Comparison of ENCODE assay signal across 14 cellular contexts in the genomic region with DNA sequence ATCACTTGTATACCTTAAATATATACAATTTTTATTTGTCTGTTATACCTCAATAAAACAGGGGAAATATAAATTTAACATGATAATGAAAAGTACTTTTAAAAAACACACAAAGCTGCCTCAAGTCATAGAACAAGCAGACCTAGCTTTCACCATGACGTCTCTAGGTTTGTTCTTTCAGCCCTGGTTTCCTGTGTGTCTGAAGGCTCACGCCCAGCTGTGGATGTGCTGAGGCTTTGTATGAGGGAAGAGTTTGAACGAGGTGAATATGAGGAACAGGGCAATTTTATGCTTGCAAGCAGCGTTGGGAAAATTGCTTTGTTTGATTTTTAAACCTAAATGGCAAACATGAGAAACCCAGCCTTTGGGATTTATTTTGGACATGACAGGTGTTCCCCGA. TPM values are rescaled to one million over a fixed set of nuclear protein-coding genes. Genes with fewer than 3 reads are reported as not detected.
DNase-seq lines count a peak whose midpoint lies in the region; ATAC-seq lines count a peak whose summit lies in the region.
"Had no signal": no experiment of that assay in that cellular context is flagged by ENCODE, and none has a peak within 500 bp of the region (broad histone marks: within the 10 kb centered on the region; RNA-seq: fewer than 3 reads in every experiment).

No MANE protein-coding gene starts in this region.

- peaks cover 66% of the 10 kb centered on the region for H3K27me3 Mint-ChIP-seq in activated naive CD4-positive, alpha-beta T cell treated with anti-CD3 and anti-CD28 coated beads, Interleukin-2, amount 10 ng/mL, durations not matched to agents 7 days and 5 days
- peaks cover 0 to 1% (median 0%) of the 10 kb centered on the region in 5 donors for H3K27me3 Mint-ChIP-seq in naive thymus-derived CD8-positive, alpha-beta T cell

- no peak overlapping the region for H3K27ac ChIP-seq in right cardiac atrium (ENCODE audit: low read length)

- H3K9me3 ChIP-seq in right cardiac atrium (ENCODE audit: control insufficient read depth, low read length) = no peaks in the 10 kb centered on the region

- ATAC-seq in HG02798 (IDR thresholded peaks at IDR 0.05; ENCODE audit: poor library complexity, unreplicated experiment) (peak; percentile 33), right cardiac atrium (no peak)
- peak; percentile 91 to 99 for ATAC-seq in naive thymus-derived CD8-positive, alpha-beta T cell

- H3K9me3 Mint-ChIP-seq in activated naive CD4-positive, alpha-beta T cell treated with anti-CD3 and anti-CD28 coated beads, Interleukin-2, amount 10 ng/mL, durations not matched to agents 7 days and 5 days = no peaks in the 10 kb centered on the region
- H3K9me3 Mint-ChIP-seq in naive thymus-derived CD8-positive, alpha-beta T cell = no peaks in the 10 kb centered on the region
- H3K9me3 Mint-ChIP-seq: stimulated activated memory B cell treated with anti-CD40 and anti-IgM and Interleukin-4, amounts not matched to agents 10 μg/mL and 1 μg/mL and 100 μg/mL, for 72 hours had no signal

- no peaks in the 10 kb centered on the region for H3K27me3 ChIP-seq in right cardiac atrium (ENCODE audit: control insufficient read depth, insufficient read depth)

- H3K4me1 Mint-ChIP-seq in activated naive CD4-positive, alpha-beta T cell treated with anti-CD3 and anti-CD28 coated beads, Interleukin-2, amount 10 ng/mL, durations not matched to agents 7 days and 5 days = peaks cover 42% of the 10 kb centered on the region
- H3K4me1 Mint-ChIP-seq in naive thymus-derived CD8-positive, alpha-beta T cell = peaks cover 28 to 62% (median 37%) of the 10 kb centered on the region in 4 donors

- peak overlapping the region; percentile 83 for H3K27ac Mint-ChIP-seq in activated naive CD4-positive, alpha-beta T cell treated with anti-CD3 and anti-CD28 coated beads, Interleukin-2, amount 10 ng/mL, durations not matched to agents 7 days and 5 days
- H3K27ac Mint-ChIP-seq in naive thymus-derived CD8-positive, alpha-beta T cell = peak overlapping the region in 8 of 10 donors; percentile 56 to 92 (median 80)
- H3K27ac Mint-ChIP-seq: progenitor cell of endocrine pancreas; stimulated activated memory B cell treated with anti-CD40 and anti-IgM and Interleukin-4, amounts not matched to agents 10 μg/mL and 1 μg/mL and 100 μg/mL, for 72 hours had no signal

- H3K4me3 ChIP-seq in right cardiac atrium (ENCODE audit: low read length) = no peak overlapping the region

- WGBS in right cardiac atrium = 87% methylated on average over 5 of the region's 5 CpGs

- CTCF ChIA-PET in activated naive CD4-positive, alpha-beta T cell treated with anti-CD3 and anti-CD28 coated beads, Interleukin-2, amount 10 ng/mL, durations not matched to agents 7 days and 5 days (lab: Charles Lee) = interaction anchor here (0.7 kb wide), 2 partner anchors 62 to 366 kb away, joined by 3 read pairs; no protein-coding TSS in a partner anchor

- H3K4me1 ChIP-seq in right cardiac atrium (ENCODE audit: control insufficient read depth, insufficient read depth, low read length) = peaks cover 4% of the 10 kb centered on the region

- intact Hi-C loops in right cardiac atrium (cut with DNase I) = no loop called here

- no peaks in the 10 kb centered on the region for H3K36me3 Mint-ChIP-seq in activated naive CD4-positive, alpha-beta T cell treated with anti-CD3 and anti-CD28 coated beads, Interleukin-2, amount 10 ng/mL, durations not matched to agents 7 days and 5 days
- peaks cover 0 to 4% (median 0%) of the 10 kb centered on the region in 3 donors for H3K36me3 Mint-ChIP-seq in naive thymus-derived CD8-positive, alpha-beta T cell
- H3K36me3 Mint-ChIP-seq: stimulated activated memory B cell treated with anti-CD40 and anti-IgM and Interleukin-4, amounts not matched to agents 10 μg/mL and 1 μg/mL and 100 μg/mL, for 72 hours had no signal

- POLR2A ChIA-PET in naive thymus-derived CD8-positive, alpha-beta T cell (lab: Charles Lee) = interaction anchor here (1.0 kb wide), 1 partner anchor 113 kb away, joined by 3 read pairs; no protein-coding TSS in a partner anchor

- H3K4me3 Mint-ChIP-seq in activated naive CD4-positive, alpha-beta T cell treated with anti-CD3 and anti-CD28 coated beads, Interleukin-2, amount 10 ng/mL, durations not matched to agents 7 days and 5 days = peak overlapping the region; percentile 30
- peak overlapping the region in 9 of 10 donors; percentile 19 to 66 (median 44) for H3K4me3 Mint-ChIP-seq in naive thymus-derived CD8-positive, alpha-beta T cell
- H3K4me3 Mint-ChIP-seq: stimulated activated memory B cell treated with anti-CD40 and anti-IgM and Interleukin-4, amounts not matched to agents 10 μg/mL and 1 μg/mL and 100 μg/mL, for 72 hours had no signal

- DNase-seq in activated naive CD4-positive, alpha-beta T cell treated with anti-CD3 and anti-CD28 coated beads, Interleukin-2, amount 10 ng/mL, durations not matched to agents 7 days and 5 days = peak; percentile 62
- no peak for DNase-seq in activated naive CD4-positive, alpha-beta T cell treated with Interleukin-2 at 50 U/mL for 16 hours
- DNase-seq in T follicular helper cell (ENCODE audit: low read depth) (peak; percentile 44), right cardiac atrium (no peak), SIG-M5 (lab: John Stamatoyannopoulos, UW) (no peak), T1000 (lab: John Stamatoyannopoulos, UW) (no peak)
- peak in 6 of 10 donors; percentile 17 to 70 (median 57) for DNase-seq in naive thymus-derived CD8-positive, alpha-beta T cell
- DNase-seq: amniotic stem cell, foreskin fibroblast, NCI-H1417, NCI-H82 had no signal

RNA-seq across cellular contexts. Expression of a gene that starts 15.3 kb away (rescaled TPM):
- total RNA-seq in naive thymus-derived CD8-positive, alpha-beta T cell = 10 to 100 TPM; 14.9 to 15.1 TPM
- polyA plus RNA-seq in naive thymus-derived CD8-positive, alpha-beta T cell = 1 to 10 TPM in 2 of 3 donors, under 1 TPM in 1; 0.39 to 4.4 (median 1.4) TPM
- 1 to 10 TPM; 7.2 to 8.8 (median 8.1) TPM for total RNA-seq in right cardiac atrium
- polyA plus RNA-seq in right cardiac atrium = 5.7 TPM

Comparison
In these comparisons a context has a peak if more than half of its experiments do, and no peak if none do; other contexts are left out.
1. DNase-seq: peak in activated naive CD4-positive, alpha-beta T cell treated with anti-CD3 and anti-CD28 coated beads, Interleukin-2, amount 10 ng/mL, durations not matched to agents 7 days and 5 days (single experiment), T follicular helper cell (single experiment) and naive thymus-derived CD8-positive, alpha-beta T cell (6 of 10); none in activated naive CD4-positive, alpha-beta T cell treated with Interleukin-2 at 50 U/mL for 16 hours (single experiment), right cardiac atrium (0 of 3), SIG-M5 (single experiment) and T1000 (single experiment).
2. ATAC-seq: peak in HG02798 (single experiment) and naive thymus-derived CD8-positive, alpha-beta T cell (2 of 2); none in right cardiac atrium (0 of 2).